Comparison of ENCODE assay signal across 33 cellular contexts in the genomic region with DNA sequence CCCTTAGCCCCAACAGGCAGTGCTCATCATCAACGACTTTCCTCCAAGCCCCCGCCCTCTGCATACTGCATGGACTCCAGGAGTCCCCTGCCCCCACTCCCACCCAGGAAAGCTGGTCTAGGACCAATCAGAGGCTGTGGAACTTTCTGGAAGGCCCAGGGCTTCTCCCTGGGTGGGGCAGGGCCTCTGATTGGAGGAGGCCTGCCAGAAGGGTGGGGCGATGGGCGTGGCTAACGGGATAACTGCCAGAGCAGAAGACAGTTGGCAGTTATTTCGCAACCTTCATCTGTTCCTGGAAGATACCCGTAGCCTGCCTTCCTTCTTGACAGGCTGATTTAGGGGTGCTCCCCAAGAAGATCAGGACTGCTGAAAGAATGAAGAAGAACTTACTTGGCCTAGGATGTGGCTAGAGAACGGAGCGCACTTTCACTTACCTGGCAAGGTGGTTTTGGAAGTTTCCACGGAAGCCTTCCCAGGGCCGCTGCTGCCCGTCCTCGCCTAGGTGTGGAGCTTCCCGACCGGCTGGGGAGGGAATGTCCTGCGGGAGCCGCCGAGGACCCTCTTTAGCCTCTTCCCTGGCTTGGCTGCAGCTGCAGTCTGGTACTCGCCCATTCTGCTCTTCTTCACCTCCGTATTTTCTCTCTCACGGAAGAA.
DNase-seq lines count a peak whose midpoint lies in the region; ATAC-seq, FAIRE-seq and TF ChIP-seq lines count a peak whose summit lies in the region.
"Had no signal": no experiment of that assay in that cellular context is flagged by ENCODE, and none has a peak within 500 bp of the region (broad histone marks: within the 10 kb centered on the region; RNA-seq: fewer than 3 reads in every experiment).

No MANE protein-coding gene starts in this region.

- no peaks in the 10 kb centered on the region for H3K79me2 ChIP-seq in H1 (ENCODE audit: control insufficient read depth in 1 of 2, insufficient read depth in 2 of 2, low read length in 2 of 2)

- H4K20me1 ChIP-seq in H1 (replicated peaks in 1 of 2; ENCODE audit: control insufficient read depth in 1 of 2, insufficient read depth in 2 of 2, low read length in 2 of 2), result no peaks in the 10 kb centered on the region

- peaks cover 8% of the 10 kb centered on the region for H3K4me1 Mint-ChIP-seq in activated CD8-positive, alpha-beta T cell treated with anti-CD3 and anti-CD28 coated beads, Interleukin-2, amount 10 ng/mL, durations not matched to agents 7 days and 5 days (ENCODE audit: low read depth)
- H3K4me1 Mint-ChIP-seq in activated CD8-positive, alpha-beta T cell treated with anti-CD3 and anti-CD28 coated beads for 36 hours (ENCODE audit: low read depth), result no peaks in the 10 kb centered on the region
- H3K4me1 Mint-ChIP-seq: activated CD4-positive, alpha-beta memory T cell treated with anti-CD3 and anti-CD28 coated beads, Interleukin-2, amount 10 ng/mL, durations not matched to agents 7 days and 5 days; memory B cell; nephron had no signal

- H3K14ac ChIP-seq in H1 (ENCODE audit: insufficient read length), result no peak overlapping the region

- no peak overlapping the region for H3K9ac ChIP-seq in H1 (replicated peaks in 1 of 4; ENCODE audit: extremely low read depth in 1 of 4, low read depth in 3 of 4, low read length in 3 of 4)

- TF ChIP-seq POLR2A in H1 (IDR thresholded peaks at IDR 0.05; ENCODE audit: control extremely low read depth in 1 of 2, low read depth in 2 of 2, low read length in 2 of 2), result no peak

- no peak overlapping the region for H2AK5ac ChIP-seq in H1 (ENCODE audit: low read depth, low read length)

- FAIRE-seq in H1 (lab: Jason Lieb, UNC), result no peak
- FAIRE-seq: A204.1, colon, D721Med, H54 had no signal

- CTCF ChIA-PET in activated CD8-positive, alpha-beta T cell treated with anti-CD3 and anti-CD28 coated beads, Interleukin-2, amount 10 ng/mL, durations not matched to agents 7 days and 5 days (lab: Charles Lee), result no interaction called here
- CTCF ChIA-PET in activated CD8-positive, alpha-beta T cell treated with anti-CD3 and anti-CD28 coated beads for 36 hours (lab: Charles Lee), result no interaction called here
- CTCF ChIA-PET in H1 (lab: Charles Lee; ENCODE audit: partially characterized antibody), result interaction anchor here (1.1 kb wide), 1 partner anchor 661 kb away, joined by 3 read pairs; a partner anchor contains a TSS

- no peak for TF ChIP-seq EP300 in H1 (IDR thresholded peaks at IDR 0.05; ENCODE audit: borderline replicate concordance in 1 of 2, low read depth in 2 of 2, low read length in 2 of 2)

- H3K18ac ChIP-seq in H1 (ENCODE audit: extremely low read depth, low read length), result no peak overlapping the region

- H2AFZ ChIP-seq in H1 (ENCODE audit: low read length), result no peak overlapping the region
- H2AFZ ChIP-seq: PC-9 had no signal

- peaks cover 2% of the 10 kb centered on the region for H3K27me3 Mint-ChIP-seq in activated CD8-positive, alpha-beta T cell treated with anti-CD3 and anti-CD28 coated beads, Interleukin-2, amount 10 ng/mL, durations not matched to agents 7 days and 5 days (ENCODE audit: low read depth)
- H3K27me3 Mint-ChIP-seq in activated CD8-positive, alpha-beta T cell treated with anti-CD3 and anti-CD28 coated beads for 36 hours, result no peaks in the 10 kb centered on the region
- H3K27me3 Mint-ChIP-seq: CD4-positive, alpha-beta T cell had no signal

- H2BK15ac ChIP-seq in H1 (ENCODE audit: low read length), result 0 out of 2 replicates have a peak overlapping the region, but pooled peaks have one; percentile 5

- no peaks in the 10 kb centered on the region for H3K79me1 ChIP-seq in H1 (ENCODE audit: low read depth, low read length)

- no peak overlapping the region for H4K5ac ChIP-seq in H1 (ENCODE audit: insufficient read length, low read depth, low read length)

- H3K4ac ChIP-seq in H1 (replicated peaks; ENCODE audit: insufficient read length, low read depth, low read length), result no peak overlapping the region

- H3K27ac ChIP-seq in H1 (ENCODE audit: low read depth, low read length) (no peak overlapping the region), caudate nucleus (ENCODE audit: low read depth, low read length) (no peak overlapping the region)
- H3K27ac ChIP-seq: left lung, PC-9 had no signal

- H3K23me2 ChIP-seq in H1 (ENCODE audit: low read depth, low read length), result 0 out of 2 replicates have a peak, but pooled peaks cover 1% of the 10 kb centered on the region

- H3K36me3 ChIP-seq in MG63, result no peaks in the 10 kb centered on the region
- no peaks in the 10 kb centered on the region for H3K36me3 ChIP-seq in H1 (ENCODE audit: control insufficient read depth in 2 of 4, insufficient read depth in 4 of 4, low read length in 3 of 4)
- H3K36me3 ChIP-seq: left lung had no signal

- no peak overlapping the region for H3K23ac ChIP-seq in H1 (ENCODE audit: insufficient read length)

- 94% methylated on average over 21 of the region's 21 CpGs; no CpG with 5 or more reads in 1 of the 2 experiments for WGBS in H1 (ENCODE audit: extremely low coverage in 1 of 2, insufficient coverage in 1 of 2, insufficient read length in 1 of 2, insufficient replicate concordance in 2 of 2, low coverage in 1 of 2, low lambda C conversion rate in 2 of 2, missing lambda C conversion rate in 1 of 2), 2 experiments

- POLR2A ChIA-PET in activated CD8-positive, alpha-beta T cell treated with anti-CD3 and anti-CD28 coated beads, Interleukin-2, amount 10 ng/mL, durations not matched to agents 7 days and 5 days (lab: Charles Lee), result no interaction called here
- POLR2A ChIA-PET in activated CD8-positive, alpha-beta T cell treated with anti-CD3 and anti-CD28 coated beads for 36 hours (lab: Charles Lee), result no interaction called here
- POLR2A ChIA-PET in H1 (lab: Charles Lee; ENCODE audit: partially characterized antibody), result interaction anchor here (1.5 kb wide), 1 partner anchor 9 kb away, joined by 4 read pairs; no protein-coding TSS in a partner anchor

- no peak for TF ChIP-seq RAD21 in H1 (IDR thresholded peaks at IDR 0.05 in 1 of 2, conservative IDR thresholded peaks at IDR 0.05 in 1 of 2; ENCODE audit: low read depth in 2 of 2, low read length in 2 of 2)

- no peaks in the 10 kb centered on the region for H3K4me1 ChIP-seq in H1 (replicated peaks in 1 of 4; ENCODE audit: control insufficient read depth in 3 of 4, insufficient read depth in 4 of 4, low read length in 3 of 4)
- H3K4me1 ChIP-seq: left lung had no signal

- H2BK120ac ChIP-seq in H1 (replicated peaks; ENCODE audit: low read depth, low read length), result no peak overlapping the region

- peak overlapping the region; percentile 50; the same call in 1 of the 2 replicates for H2BK12ac ChIP-seq in H1 (ENCODE audit: low read depth, low read length)

- H3K36me3 Mint-ChIP-seq in activated CD8-positive, alpha-beta T cell treated with anti-CD3 and anti-CD28 coated beads, Interleukin-2, amount 10 ng/mL, durations not matched to agents 7 days and 5 days (ENCODE audit: low read depth), result no peaks in the 10 kb centered on the region
- no peaks in the 10 kb centered on the region for H3K36me3 Mint-ChIP-seq in activated CD8-positive, alpha-beta T cell treated with anti-CD3 and anti-CD28 coated beads for 36 hours (ENCODE audit: low read depth)
- H3K36me3 Mint-ChIP-seq: activated naive CD8-positive, alpha-beta T cell; memory B cell had no signal

- no peak for TF ChIP-seq CTCF in activated CD8-positive, alpha-beta T cell treated with anti-CD3 and anti-CD28 coated beads for 36 hours (IDR thresholded peaks at IDR 0.05)
- no peak for TF ChIP-seq CTCF in H1 (IDR thresholded peaks at IDR 0.05; ENCODE audit: control extremely low read depth in 1 of 3, insufficient read depth in 1 of 3, low read depth in 1 of 3, low read length in 3 of 3)

- H3K4me3 Mint-ChIP-seq in activated CD8-positive, alpha-beta T cell treated with anti-CD3 and anti-CD28 coated beads, Interleukin-2, amount 10 ng/mL, durations not matched to agents 7 days and 5 days, result no peak overlapping the region
- no peak overlapping the region for H3K4me3 Mint-ChIP-seq in activated CD8-positive, alpha-beta T cell treated with anti-CD3 and anti-CD28 coated beads for 36 hours
- H3K4me3 Mint-ChIP-seq: activated CD4-positive, alpha-beta memory T cell treated with anti-CD3 and anti-CD28 coated beads, Interleukin-2, amount 10 ng/mL, durations not matched to agents 7 days and 5 days; activated naive CD8-positive, alpha-beta T cell; CD4-positive, alpha-beta T cell; memory B cell; nephron; T-helper 1 cell treated with Interleukin-12 subunit alpha and Interleukin-12 subunit beta and Interleukin-4 antibody, amounts not matched to agents 30 μg/mL and 1 μg/mL, for 36 hours had no signal

- no peak overlapping the region for H3K27ac Mint-ChIP-seq in activated CD8-positive, alpha-beta T cell treated with anti-CD3 and anti-CD28 coated beads, Interleukin-2, amount 10 ng/mL, durations not matched to agents 7 days and 5 days
- H3K27ac Mint-ChIP-seq in activated CD8-positive, alpha-beta T cell treated with anti-CD3 and anti-CD28 coated beads for 36 hours, result no peak overlapping the region
- H3K27ac Mint-ChIP-seq: activated CD4-positive, alpha-beta memory T cell treated with anti-CD3 and anti-CD28 coated beads, Interleukin-2, amount 10 ng/mL, durations not matched to agents 7 days and 5 days; activated naive CD8-positive, alpha-beta T cell; CD4-positive, alpha-beta T cell; memory B cell; nephron; T-helper 1 cell treated with Interleukin-12 subunit alpha and Interleukin-12 subunit beta and Interleukin-4 antibody, amounts not matched to agents 30 μg/mL and 1 μg/mL, for 36 hours had no signal

- H3K27me3 ChIP-seq in MG63 (no peaks in the 10 kb centered on the region), H1 (replicated peaks in 1 of 4; ENCODE audit: control insufficient read depth in 3 of 4, extremely low read depth in 1 of 4, insufficient read depth in 3 of 4, low read length in 3 of 4) (no peaks in the 10 kb centered on the region; a peak in 1 of 7 replicates)
- H3K27me3 ChIP-seq: left lung had no signal

- H4K91ac ChIP-seq in H1 (replicated peaks; ENCODE audit: insufficient read length, low read length), result no peak overlapping the region

- H2BK5ac ChIP-seq in H1 (ENCODE audit: low read depth, low read length), result no peak overlapping the region

- H4K8ac ChIP-seq in H1 (ENCODE audit: extremely low read depth, insufficient read depth, low read length), result no peak overlapping the region

- no peak overlapping the region for H2BK20ac ChIP-seq in H1 (ENCODE audit: low read length)

- H3K4me2 ChIP-seq in H1 (ENCODE audit: insufficient read depth in 1 of 2, low read depth in 2 of 2, low read length in 2 of 2), result no peak overlapping the region
- H3K4me2 ChIP-seq: PC-9 had no signal

- DNase-seq in activated CD8-positive, alpha-beta T cell treated with anti-CD3 and anti-CD28 coated beads, Interleukin-2, amount 10 ng/mL, durations not matched to agents 7 days and 5 days, result peak; percentile 15
- DNase-seq in activated CD8-positive, alpha-beta T cell treated with anti-CD3 and anti-CD28 coated beads for 36 hours, result no peak
- DNase-seq in MG63 (peak; percentile 5), H1 (ENCODE audit: low read depth in 1 of 2, low spot score in 2 of 2) (peak in 1 of 2 experiments; percentile 46), ureter (ENCODE audit: low spot score) (peak; percentile 29), caudate nucleus (lab: John Stamatoyannopoulos, UW) (no peak), DMS53 treated with DMSO at 0.1 percent for 48 hours (lab: John Stamatoyannopoulos, UW; ENCODE audit: unreplicated experiment) (no peak)
- DNase-seq: activated CD4-positive, alpha-beta memory T cell treated with anti-CD3 and anti-CD28 coated beads, Interleukin-2, amount 10 ng/mL, durations not matched to agents 7 days and 5 days; activated CD4-positive, CD25-positive, alpha-beta regulatory T cell treated with anti-CD3 and anti-CD28 coated beads, Interleukin-2, amount 50 U/mL, for 72 hours; activated effector memory CD4-positive, alpha-beta T cell treated with anti-CD3 and anti-CD28 coated beads, Interleukin-2, amount 50 U/mL, for 16 hours; activated T-cell treated with anti-CD3 and anti-CD28 coated beads for 4 hours; aorta; CD4-positive, alpha-beta T cell; left lung; NCI-H1417; NCI-H2081 treated with DMSO at 0.1 percent for 48 hours; NCI-H2227 treated with DMSO at 0.1 percent for 48 hours; NCI-H526; PC-9; Right ventricle myocardium superior; stimulated activated CD4-positive, alpha-beta T cell treated with anti-CD3 and anti-CD28 coated beads, Interleukin-15, amount 100 ng/mL, for 24 hours; stimulated activated CD4-positive, alpha-beta T cell treated with anti-CD3 and anti-CD28 coated beads, Interleukin-4, amount 100 ng/mL, for 4 hours; trophoblast cell had no signal

- H3K56ac ChIP-seq in H1 (replicated peaks; ENCODE audit: insufficient read length, low read depth, low read length), result no peak overlapping the region

- no peaks in the 10 kb centered on the region for H3K9me3 ChIP-seq in MG63
- no peaks in the 10 kb centered on the region for H3K9me3 ChIP-seq in H1 (ENCODE audit: insufficient read depth in 2 of 2, low read depth in 1 of 2, low read length in 1 of 2)

- intact Hi-C loops in activated CD8-positive, alpha-beta T cell treated with anti-CD3 and anti-CD28 coated beads for 36 hours (cut with micrococcal nuclease), result no loop called here

- peaks cover 3% of the 10 kb centered on the region for H3K9me3 Mint-ChIP-seq in activated CD8-positive, alpha-beta T cell treated with anti-CD3 and anti-CD28 coated beads, Interleukin-2, amount 10 ng/mL, durations not matched to agents 7 days and 5 days (ENCODE audit: insufficient read depth)
- no peaks in the 10 kb centered on the region for H3K9me3 Mint-ChIP-seq in activated CD8-positive, alpha-beta T cell treated with anti-CD3 and anti-CD28 coated beads for 36 hours
- H3K9me3 Mint-ChIP-seq: CD4-positive, alpha-beta T cell; memory B cell; nephron had no signal

- no peak overlapping the region for H3K4me3 ChIP-seq in MG63
- H3K4me3 ChIP-seq in H1 (ENCODE audit: extremely low read depth in 1 of 4, insufficient read depth in 2 of 4, low read depth in 3 of 4, low read length in 4 of 4), result no peak overlapping the region
- H3K4me3 ChIP-seq: left lung, PC-9 had no signal

- ATAC-seq in activated CD8-positive, alpha-beta T cell treated with anti-CD3 and anti-CD28 coated beads, Interleukin-2, amount 10 ng/mL, durations not matched to agents 7 days and 5 days, result no peak
- no peak for ATAC-seq in activated CD8-positive, alpha-beta T cell treated with anti-CD3 and anti-CD28 coated beads for 36 hours
- ATAC-seq in GM18870 (IDR thresholded peaks at IDR 0.05; ENCODE audit: unreplicated experiment), result no peak
- ATAC-seq: left lung, SK-N-SH treated with all-trans-retinoic acid at 6 μM for 48 hours had no signal

Comparison
In these comparisons a context has a peak if more than half of its experiments do, and no peak if none do; other contexts are left out.
1. DNase-seq: peak in activated CD8-positive, alpha-beta T cell treated with anti-CD3 and anti-CD28 coated beads, Interleukin-2, amount 10 ng/mL, durations not matched to agents 7 days and 5 days (single experiment), MG63 (single experiment) and ureter (single experiment); none in activated CD8-positive, alpha-beta T cell treated with anti-CD3 and anti-CD28 coated beads for 36 hours (single experiment), caudate nucleus (0 of 61) and DMS53 treated with DMSO at 0.1 percent for 48 hours (single experiment).